ENCODE assay signal across 9 cellular contexts in the genomic region with DNA sequence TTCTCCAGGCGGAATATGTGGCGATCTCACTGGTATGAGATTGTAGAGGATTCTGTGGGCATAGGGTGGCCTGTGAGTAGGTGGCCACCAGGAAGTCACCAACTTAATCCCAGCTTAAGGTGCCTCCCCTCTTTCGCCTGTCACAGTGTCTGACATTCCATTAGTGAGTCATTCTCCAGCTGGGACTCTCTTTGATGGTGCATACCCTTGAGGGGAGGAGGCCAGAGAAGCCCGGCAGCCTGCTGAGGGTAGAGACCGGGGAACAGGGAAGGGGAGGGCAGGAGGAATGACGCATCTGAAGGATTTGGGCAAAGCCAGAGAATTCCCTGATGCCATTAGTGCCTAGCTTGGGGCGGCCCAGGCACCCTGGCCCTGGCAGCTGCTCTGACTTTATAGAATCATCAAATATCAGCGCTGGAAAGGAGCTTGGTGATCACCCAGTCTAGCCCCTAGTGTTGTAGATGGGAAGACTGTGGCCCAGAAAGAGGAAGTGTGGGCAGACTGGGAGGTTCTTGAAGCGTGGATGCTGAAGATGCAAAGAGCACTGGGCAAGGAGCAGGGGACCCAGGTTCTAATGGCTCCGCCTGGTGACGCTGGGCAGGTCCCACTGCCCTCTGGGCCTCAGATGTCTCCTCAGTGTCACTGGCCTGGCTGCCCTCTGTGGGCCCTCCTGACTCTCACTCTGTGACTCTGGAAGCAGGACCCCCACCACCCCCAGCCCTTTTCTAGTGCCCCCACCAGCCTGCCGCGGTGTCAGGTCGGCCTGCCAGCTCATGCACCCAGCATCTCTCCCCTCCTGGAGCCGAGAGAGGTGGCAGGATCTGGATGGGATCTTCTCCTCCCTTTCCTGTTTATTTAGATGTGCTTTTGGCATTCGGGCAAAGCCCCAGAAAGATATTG. TPM values are rescaled to one million over a fixed set of nuclear protein-coding genes. Genes with fewer than 3 reads are reported as not detected.
DNase-seq lines count a peak whose midpoint lies in the region; ATAC-seq and TF ChIP-seq lines count a peak whose summit lies in the region.
"Had no signal": no experiment of that assay in that cellular context is flagged by ENCODE, and none has a peak within 500 bp of the region (broad histone marks: within the 10 kb centered on the region; RNA-seq: fewer than 3 reads in every experiment).

No MANE protein-coding gene starts in this region.

- no peak overlapping the region for H2AFZ ChIP-seq in GM23338

- peaks cover 2% of the 10 kb centered on the region for H3K27me3 Mint-ChIP-seq in GM23338 (ENCODE audit: insufficient read depth, low read depth, poor library complexity)
- peaks cover 27% of the 10 kb centered on the region for H3K27me3 Mint-ChIP-seq in T-helper 17 cell

- H3K9me3 Mint-ChIP-seq in GM23338 = no peaks in the 10 kb centered on the region; the same call in 2 of the 3 replicates

- ATAC-seq in GM23338 (peak; percentile 31), T-helper 17 cell (no peak), HG02678 (IDR thresholded peaks at IDR 0.05; ENCODE audit: unreplicated experiment) (no peak)

- 86 to 89% methylated on average over 16 of the region's 16 CpGs for WGBS in sigmoid colon, 2 donors

- no peak for TF ChIP-seq EP300 in sigmoid colon (IDR thresholded peaks at IDR 0.05)

- peaks cover 4% of the 10 kb centered on the region; the same call in 1 of the 2 replicates for H3K4me1 ChIP-seq in GM23338 (ENCODE audit: insufficient read depth)
- peaks cover 12% of the 10 kb centered on the region for H3K4me1 ChIP-seq in cardiac muscle cell (ENCODE audit: low read depth)
- peaks cover 0 to 48% (median 41%) of the 10 kb centered on the region in 4 donors for H3K4me1 ChIP-seq in sigmoid colon

- no peaks in the 10 kb centered on the region for H3F3A ChIP-seq in GM23338 (replicated peaks; ENCODE audit: low read depth)

- H3K4me2 ChIP-seq in GM23338 = no peak overlapping the region

- H3K9me2 ChIP-seq in GM23338 (ENCODE audit: insufficient read depth) = no peaks in the 10 kb centered on the region

- H3K27ac Mint-ChIP-seq in GM23338 (no peak overlapping the region), T-helper 17 cell (peak overlapping the region; percentile 68)

- H3K79me2 ChIP-seq in GM23338 (replicated peaks; ENCODE audit: insufficient read depth) = no peaks in the 10 kb centered on the region

- no peak for TF ChIP-seq POLR2A in sigmoid colon (IDR thresholded peaks at IDR 0.05)

- no peak overlapping the region for H3K4me3 Mint-ChIP-seq in GM23338
- H3K4me3 Mint-ChIP-seq in T-helper 17 cell = no peak overlapping the region

- no peak for TF ChIP-seq CTCF in GM23338 (conservative IDR thresholded peaks at IDR 0.05; ENCODE audit: low read depth in 2 of 2)
- no peak for TF ChIP-seq CTCF in cardiac muscle cell (IDR thresholded peaks at IDR 0.05; ENCODE audit: low read depth, low read length)
- no peak for TF ChIP-seq CTCF in sigmoid colon (IDR thresholded peaks at IDR 0.05)

- H3K27me3 ChIP-seq in GM23338 (ENCODE audit: insufficient read depth) (no peaks in the 10 kb centered on the region), cardiac muscle cell (no peaks in the 10 kb centered on the region), sigmoid colon (no peaks in the 10 kb centered on the region)

- DNase-seq in GM23338 (ENCODE audit: low spot score) (peak; percentile 56), T-helper 17 cell (no peak), cardiac muscle cell (ENCODE audit: low read depth in 1 of 2, low spot score in 1 of 2) (peak in 1 of 2 donors; percentile 62), sigmoid colon (no peak), anterior cingulate cortex (lab: John Stamatoyannopoulos, UW) (no peak), ureter (ENCODE audit: low spot score) (no peak), activated gamma-delta T cell (lab: John Stamatoyannopoulos, UW) (no peak)
- DNase-seq: NCI-H526 treated with DMSO at 0.1 percent for 48 hours had no signal

- H3K36me3 Mint-ChIP-seq in GM23338 (ENCODE audit: low read depth) (no peaks in the 10 kb centered on the region), T-helper 17 cell (ENCODE audit: low read depth) (peaks cover 4% of the 10 kb centered on the region)

- H3K4me3 ChIP-seq in GM23338 (no peak overlapping the region), cardiac muscle cell (no peak overlapping the region), sigmoid colon (no peak overlapping the region)

- H3K27ac ChIP-seq in GM23338 (ENCODE audit: low read depth) (no peak overlapping the region), cardiac muscle cell (peak overlapping the region; percentile 57), sigmoid colon (peak overlapping the region; percentile 59 to 78 (median 71))

- H3K36me3 ChIP-seq in GM23338 (ENCODE audit: insufficient read depth) = no peaks in the 10 kb centered on the region
- no peaks in the 10 kb centered on the region for H3K36me3 ChIP-seq in cardiac muscle cell
- H3K36me3 ChIP-seq in sigmoid colon = no peaks in the 10 kb centered on the region

- intact Hi-C loops in sigmoid colon (cut with DNase I) = loop anchor here (10.0 kb wide), 1 partner anchor 202 kb away; no protein-coding TSS in a partner anchor

- no peaks in the 10 kb centered on the region for H3K9me3 ChIP-seq in T-helper 17 cell (ENCODE audit: control insufficient read depth, low read length, poor library complexity, severe bottlenecking)
- no peaks in the 10 kb centered on the region for H3K9me3 ChIP-seq in cardiac muscle cell (ENCODE audit: low read depth)
- no peaks in the 10 kb centered on the region for H3K9me3 ChIP-seq in sigmoid colon

- H3K4me1 Mint-ChIP-seq in GM23338 = peaks cover 32% of the 10 kb centered on the region
- H3K4me1 Mint-ChIP-seq in T-helper 17 cell = peaks cover 12% of the 10 kb centered on the region

- H4K20me1 ChIP-seq in GM23338 (replicated peaks; ENCODE audit: insufficient read depth) = peaks cover 28% of the 10 kb centered on the region

TF ChIP-seq in GM23338, 12 proteins besides CTCF, POLR2A, EP300 and RAD21:
- TF ChIP-seq ZNF331 (CRISPR knock-in tag; IDR thresholded peaks at IDR 0.05; ENCODE audit: low read depth) (no peak), STAT1 (IDR thresholded peaks at IDR 0.05; ENCODE audit: unreplicated experiment) (no peak), EZH2 (IDR thresholded peaks at IDR 0.05; ENCODE audit: low read depth, unreplicated experiment) (no peak), POLR2AphosphoS5 (IDR thresholded peaks at IDR 0.05; ENCODE audit: low read depth) (no peak), ZNF114 (CRISPR knock-in tag; IDR thresholded peaks at IDR 0.05) (no peak)
- TF ChIP-seq, protein P1, sequence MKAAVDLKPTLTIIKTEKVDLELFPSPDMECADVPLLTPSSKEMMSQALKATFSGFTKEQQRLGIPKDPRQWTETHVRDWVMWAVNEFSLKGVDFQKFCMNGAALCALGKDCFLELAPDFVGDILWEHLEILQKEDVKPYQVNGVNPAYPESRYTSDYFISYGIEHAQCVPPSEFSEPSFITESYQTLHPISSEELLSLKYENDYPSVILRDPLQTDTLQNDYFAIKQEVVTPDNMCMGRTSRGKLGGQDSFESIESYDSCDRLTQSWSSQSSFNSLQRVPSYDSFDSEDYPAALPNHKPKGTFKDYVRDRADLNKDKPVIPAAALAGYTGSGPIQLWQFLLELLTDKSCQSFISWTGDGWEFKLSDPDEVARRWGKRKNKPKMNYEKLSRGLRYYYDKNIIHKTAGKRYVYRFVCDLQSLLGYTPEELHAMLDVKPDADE (IDR thresholded peaks at IDR 0.05) = no peak

RNA-seq across cellular contexts. Expression of a gene that starts 41.4 kb away (rescaled TPM):
- total RNA-seq in GM23338 (2014; rRNA removed; shearing (Covaris generic)) = 35.1 and 42.8 TPM in 2 replicates
- 8.9 and 11.4 TPM in 2 replicates for polyA plus RNA-seq in GM23338 (2016; fragmentation: Nextera tagmentation; extraction: Ambion mirVana)
- not detected for total RNA-seq in T-helper 17 cell
- total RNA-seq in cardiac muscle cell = 105 TPM in 2 replicates
- polyA plus RNA-seq in cardiac muscle cell = 25.7 and 31.7 TPM in 2 replicates
- 10 to 100 TPM; 20.1 to 50.7 (median 39.9) TPM for total RNA-seq in sigmoid colon
- 10 to 100 TPM; 25.8 to 52.4 (median 34.7) TPM for polyA plus RNA-seq in sigmoid colon
- 103 TPM for total RNA-seq in ureter

Comparison
In these comparisons a context has a peak if more than half of its experiments do, and no peak if none do; other contexts are left out.
1. RNA of a gene that starts 41.4 kb away (total RNA-seq): 105 TPM in cardiac muscle cell, 103 TPM in ureter (single experiment), 20.1 to 50.7 TPM in sigmoid colon and 35.1 to 42.8 TPM in GM23338; not detected in T-helper 17 cell; every median in the first group is over 10 times any median in the second.